Comparison of ENCODE assay signal across 8 cellular contexts in the genomic region with DNA sequence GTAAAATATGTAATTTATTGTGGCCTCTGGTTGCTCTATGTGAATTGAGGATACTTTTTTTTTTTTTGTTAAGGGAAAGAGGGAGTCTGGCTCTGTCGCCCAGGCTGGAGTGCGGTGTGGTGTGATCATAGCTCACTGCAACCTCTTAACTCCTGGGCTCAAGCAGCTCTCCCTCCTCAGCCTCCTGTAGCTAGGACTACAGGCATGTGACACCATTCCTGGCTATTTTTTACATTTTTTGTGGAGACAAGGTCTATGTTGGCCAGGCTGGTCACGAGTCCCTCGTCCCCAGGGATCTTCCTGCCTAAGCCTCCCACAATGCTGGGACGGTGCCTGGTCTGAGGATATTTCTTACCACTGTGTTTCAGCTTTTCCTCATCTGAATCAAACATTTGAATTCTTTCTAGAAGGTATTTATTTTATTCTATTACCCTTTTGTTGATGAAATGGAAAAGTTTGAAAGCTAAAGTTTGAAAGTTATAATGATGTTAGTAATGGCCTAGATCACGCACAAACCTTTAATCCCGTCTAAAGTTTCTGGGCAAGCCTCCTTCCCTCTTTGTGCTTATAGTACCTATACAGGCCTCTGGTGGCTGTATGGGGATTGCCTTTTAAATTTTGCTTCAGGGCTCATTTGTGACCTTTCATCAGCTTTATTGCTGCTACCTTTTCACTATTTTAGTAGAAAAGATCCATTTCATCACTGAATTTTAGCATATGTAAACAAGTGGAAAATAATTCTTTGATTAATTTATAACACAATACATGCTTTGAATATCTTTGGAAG. TPM values are rescaled to one million over a fixed set of nuclear protein-coding genes. Genes with fewer than 3 reads are reported as not detected.
DNase-seq lines count a peak whose midpoint lies in the region; ATAC-seq, FAIRE-seq and TF ChIP-seq lines count a peak whose summit lies in the region.

No MANE protein-coding gene starts in this region.

- peak overlapping the region; percentile 45 for H3K9ac ChIP-seq in endocrine pancreas (ENCODE audit: control insufficient read depth, insufficient read depth, low read length)

- FAIRE-seq in GM19239 (lab: Jason Lieb, UNC), result peak; percentile 11

- WGBS in mesodermal cell (ENCODE audit: insufficient coverage in 2 of 2), 2 experiments, result 0% methylated on average over 2 to 3 of the region's 7 CpGs

- peak in 1 of 3 experiments; percentile 15 for TF ChIP-seq CTCF in vagina (IDR thresholded peaks at IDR 0.05)

- no peak for ATAC-seq in GM18520 (IDR thresholded peaks at IDR 0.05; ENCODE audit: unreplicated experiment)

- H3K36me3 ChIP-seq in endocrine pancreas (ENCODE audit: control insufficient read depth, insufficient read depth, low read length) (no peaks in the 10 kb centered on the region), mesodermal cell (ENCODE audit: control insufficient read depth, insufficient read depth, low read length) (peaks cover 31% of the 10 kb centered on the region), vagina (peaks cover 0 to 15% of the 10 kb centered on the region in 2 donors)

- H3K4me1 ChIP-seq in endocrine pancreas (ENCODE audit: control insufficient read depth, insufficient read depth, low read length) (peaks cover 22% of the 10 kb centered on the region), mesodermal cell (ENCODE audit: control insufficient read depth, insufficient read depth, low read length, poor library complexity, severe bottlenecking) (peaks cover 25% of the 10 kb centered on the region), vagina (peaks cover 58% of the 10 kb centered on the region)

- intact Hi-C loops in vagina (cut with DNase I), result no loop called here

- H3K9me3 ChIP-seq in endocrine pancreas (ENCODE audit: control insufficient read depth, low read length), result no peaks in the 10 kb centered on the region
- H3K9me3 ChIP-seq in mesodermal cell (ENCODE audit: control insufficient read depth, low read length), result no peaks in the 10 kb centered on the region
- H3K9me3 ChIP-seq in vagina, result no peaks in the 10 kb centered on the region

- peak in 1 of 2 donors; percentile 36 for TF ChIP-seq POLR2A in vagina (IDR thresholded peaks at IDR 0.05)

- peak overlapping the region; percentile 97 for H3K27ac ChIP-seq in mesodermal cell (ENCODE audit: low read depth, low read length, severe bottlenecking)
- peak overlapping the region; percentile 100 for H3K27ac ChIP-seq in vagina

- H3K27me3 ChIP-seq in endocrine pancreas (ENCODE audit: control insufficient read depth, insufficient read depth, low read length) (no peaks in the 10 kb centered on the region), vagina (no peaks in the 10 kb centered on the region)

- peak overlapping the region; percentile 98 for H3K4me3 ChIP-seq in endocrine pancreas (ENCODE audit: control insufficient read depth, insufficient read depth, low read length)
- peak overlapping the region; percentile 100 for H3K4me3 ChIP-seq in mesodermal cell (ENCODE audit: extremely low read depth, insufficient read depth, low read length, poor library complexity, severe bottlenecking)
- H3K4me3 ChIP-seq in vagina, result peak overlapping the region; percentile 98 to 99

- peak; percentile 49 to 50 for DNase-seq in AML-193 (lab: John Stamatoyannopoulos, UW)
- no peak for DNase-seq in GM19239 (ENCODE audit: insufficient read length, low spot score)
- DNase-seq in SK-N-DZ (ENCODE audit: low spot score), result peak; percentile 46
- DNase-seq in vagina (ENCODE audit: extremely low spot score in 2 of 2), result no peak
- DNase-seq in GOT3 (lab: John Stamatoyannopoulos, UW), result no peak

RNA-seq across cellular contexts. Expression of a gene that starts 2.0 kb away (rescaled TPM):
- 115 and 125 TPM in 2 replicates for polyA plus RNA-seq in SK-N-DZ (2014; cell fraction: cytosol; rRNA removed)
- polyA plus RNA-seq in SK-N-DZ (2014; cell fraction: nucleus; rRNA removed), result 110 and 119 TPM in 2 replicates
- polyA plus RNA-seq in mesodermal cell (2013, experiment 1 of 2), result 44.9 TPM
- 45.3 TPM for polyA plus RNA-seq in mesodermal cell (2013, experiment 2 of 2)
- 70.2 TPM for total RNA-seq in vagina

RNA-seq across cellular contexts. Expression of a gene that starts 28.5 kb away (rescaled TPM):
- 0.37 and 3.5 TPM in 2 replicates for polyA plus RNA-seq in SK-N-DZ (2014; cell fraction: cytosol; rRNA removed)
- polyA plus RNA-seq in SK-N-DZ (2014; cell fraction: nucleus; rRNA removed), result 2.6 and 3.0 TPM in 2 replicates
- polyA plus RNA-seq in mesodermal cell (2013, experiment 1 of 2), result 2.3 TPM
- polyA plus RNA-seq in mesodermal cell (2013, experiment 2 of 2), result 2.0 TPM
- total RNA-seq in vagina, result 2.7 TPM

Comparison
In these comparisons a context has a peak if more than half of its experiments do, and no peak if none do; other contexts are left out.
1. DNase-seq: peak in AML-193 (2 of 2) and SK-N-DZ (single experiment); none in GM19239 (single experiment), vagina (0 of 2) and GOT3 (single experiment).
2. Peak in every context shown above with its lines, with median percentiles within 50 percentile points of each other: H3K4me3 ChIP-seq.